Comparison of ENCODE assay signal across 1 cellular context in genomic region chr1:201170533-201171062, GRCh38.
TF ChIP-seq lines count a peak whose summit lies in the region.

No MANE protein-coding gene starts in this region.

TF ChIP-seq in IMR-90, 13 proteins besides CTCF, POLR2A, EP300 and RAD21:
- TF ChIP-seq SMC3 (IDR thresholded peaks at IDR 0.05; ENCODE audit: low read depth, low read length) = 0 out of 2 replicates have a peak, but pooled peaks have one; percentile 1
- no peak for TF ChIP-seq FOS (IDR thresholded peaks at IDR 0.05; ENCODE audit: low read depth, low read length)
- TF ChIP-seq BHLHE40 (IDR thresholded peaks at IDR 0.05; ENCODE audit: low read depth, low read length) = no peak
- peak; percentile 83 for TF ChIP-seq CEBPB (IDR thresholded peaks at IDR 0.05; ENCODE audit: low read depth, low read length)
